Comparison of ENCODE assay signal across 12 cellular contexts in the genomic region with DNA sequence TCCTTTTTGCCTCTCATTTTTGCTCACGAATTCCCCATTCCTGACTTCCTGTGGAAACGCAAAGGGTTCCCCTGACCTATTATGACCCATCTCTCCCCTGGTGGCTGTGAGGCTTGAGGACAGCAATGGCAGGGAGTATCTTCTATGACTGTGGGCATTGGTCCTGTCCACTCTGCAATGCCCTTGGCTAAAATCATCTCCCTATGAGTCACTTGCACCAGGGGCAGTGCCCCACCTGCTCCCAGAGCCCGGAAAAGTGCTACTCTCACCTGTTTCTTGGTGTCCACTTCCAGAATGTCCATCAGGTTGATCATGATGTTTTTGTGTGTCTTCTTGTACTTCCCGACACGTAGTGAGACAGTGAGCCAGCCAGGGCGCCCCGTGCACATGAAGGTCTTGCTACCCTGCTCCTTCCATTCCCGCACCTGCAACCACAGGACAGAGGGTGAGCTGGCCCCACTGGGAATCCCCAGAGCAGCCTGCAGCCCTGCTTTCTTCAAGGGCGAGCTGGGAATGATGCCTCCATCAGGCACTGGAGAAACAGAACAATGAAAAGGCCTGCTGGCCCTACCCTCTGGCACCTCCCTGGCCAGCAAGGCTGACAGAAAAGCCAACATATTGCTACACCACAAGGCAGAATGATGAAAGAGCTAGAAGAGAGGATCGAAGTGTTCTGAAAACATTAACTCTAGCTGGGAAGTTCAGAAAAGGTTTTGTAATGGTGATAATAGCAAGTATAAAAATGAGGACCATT. TPM values are rescaled to one million over a fixed set of nuclear protein-coding genes. Genes with fewer than 3 reads are reported as not detected.
A peak's percentile ranks its signal among the peaks of the same experiment; 100 is the strongest.
DNase-seq lines count a peak whose midpoint lies in the region; ATAC-seq and TF ChIP-seq lines count a peak whose summit lies in the region.
"Had no signal": no experiment of that assay in that cellular context is flagged by ENCODE, and none has a peak within 500 bp of the region (broad histone marks: within the 10 kb centered on the region; RNA-seq: fewer than 3 reads in every experiment).

No MANE protein-coding gene starts in this region.

- H3K9me3 ChIP-seq in breast epithelium (no peaks in the 10 kb centered on the region), right lobe of liver (no peaks in the 10 kb centered on the region), upper lobe of right lung (no peaks in the 10 kb centered on the region), thyroid gland (no peaks in the 10 kb centered on the region)
- H3K9me3 ChIP-seq: MG63 had no signal

- intact Hi-C loops in Right ventricle myocardium inferior (cut with DNase I) (no loop called here), left cardiac atrium (cut with DNase I) (loop anchor here in 1 of 2 donors (10.0 kb wide), 1 partner anchor 61 kb away; no protein-coding TSS in a partner anchor), breast epithelium (cut with DNase I; ENCODE audit: low total_unique reads) (loop anchor here (5.0 kb wide), 1 partner anchor 311 kb away; no protein-coding TSS in a partner anchor), right lobe of liver (cut with DNase I) (no loop called here), upper lobe of right lung (cut with DNase I) (no loop called here), thyroid gland (cut with DNase I) (no loop called here)

- peak; percentile 62 for DNase-seq in Right ventricle myocardium inferior (ENCODE audit: missing footprints)
- no peak for DNase-seq in left cardiac atrium
- peak in 1 of 2 donors; percentile 47 for DNase-seq in breast epithelium (ENCODE audit: low spot score in 2 of 2)
- peak in 1 of 3 donors; percentile 73 for DNase-seq in right lobe of liver
- DNase-seq in upper lobe of right lung = no peak
- no peak for DNase-seq in activated CD4-positive, CD25-positive, alpha-beta regulatory T cell treated with anti-CD3 and anti-CD28 coated beads, Interleukin-2, amount 50 U/mL, for 72 hours
- DNase-seq in thyroid gland = no peak
- DNase-seq: activated naive CD8-positive, alpha-beta T cell treated with anti-CD3 and anti-CD28 coated beads, Interleukin-2, amount 10 ng/mL, durations not matched to agents 7 days and 5 days; AML-193; MG63 had no signal

- no peaks in the 10 kb centered on the region for H3K4me1 ChIP-seq in breast epithelium
- peaks cover 0 to 60% (median 23%) of the 10 kb centered on the region in 4 donors for H3K4me1 ChIP-seq in right lobe of liver
- peaks cover 16% of the 10 kb centered on the region for H3K4me1 ChIP-seq in upper lobe of right lung
- H3K4me1 ChIP-seq in thyroid gland = peaks cover 6 to 11% of the 10 kb centered on the region in 2 donors

- H3K27me3 ChIP-seq in breast epithelium (no peaks in the 10 kb centered on the region), right lobe of liver (no peaks in the 10 kb centered on the region), upper lobe of right lung (no peaks in the 10 kb centered on the region), thyroid gland (no peaks in the 10 kb centered on the region)
- H3K27me3 ChIP-seq: foreskin keratinocyte, MG63 had no signal

- no peak for TF ChIP-seq POLR2A in breast epithelium (IDR thresholded peaks at IDR 0.05)
- TF ChIP-seq POLR2A in right lobe of liver (IDR thresholded peaks at IDR 0.05) = no peak
- TF ChIP-seq POLR2A in thyroid gland (IDR thresholded peaks at IDR 0.05) = no peak

- WGBS in right lobe of liver (ENCODE audit: insufficient coverage, low coverage, low lambda C conversion rate, missing lambda C conversion rate) = 14% methylated on average over 6 of the region's 10 CpGs
- 88% methylated on average over 10 of the region's 10 CpGs for WGBS in thyroid gland, 2 donors

- H3K4me3 ChIP-seq in breast epithelium (peak overlapping the region in 2 of 3 donors; percentile 0 to 39), right lobe of liver (peak overlapping the region; percentile 96 to 99 (median 96)), upper lobe of right lung (peak overlapping the region; percentile 82), thyroid gland (replicated peaks in 1 of 3) (no peak overlapping the region)
- H3K4me3 ChIP-seq: MG63 had no signal

- H3K27ac ChIP-seq in breast epithelium = peak overlapping the region; percentile 78 to 84
- peak overlapping the region; percentile 66 to 89 (median 71) for H3K27ac ChIP-seq in right lobe of liver
- H3K27ac ChIP-seq in upper lobe of right lung = peak overlapping the region; percentile 36
- no peak overlapping the region for H3K27ac ChIP-seq in thyroid gland

- H3K36me3 ChIP-seq in breast epithelium = no peaks in the 10 kb centered on the region
- peaks cover 0 to 29% (median 8%) of the 10 kb centered on the region in 4 donors for H3K36me3 ChIP-seq in right lobe of liver
- peaks cover 10% of the 10 kb centered on the region for H3K36me3 ChIP-seq in upper lobe of right lung
- H3K36me3 ChIP-seq in thyroid gland = no peaks in the 10 kb centered on the region

- ATAC-seq in Right ventricle myocardium inferior = no peak
- no peak for ATAC-seq in left cardiac atrium
- ATAC-seq in right lobe of liver = peak; percentile 19 to 52 (median 28)
- ATAC-seq in upper lobe of right lung = peak; percentile 4
- no peak for ATAC-seq in GM21717 (IDR thresholded peaks at IDR 0.05; ENCODE audit: unreplicated experiment)
- ATAC-seq: foreskin keratinocyte had no signal

- TF ChIP-seq CTCF in breast epithelium (IDR thresholded peaks at IDR 0.05) (no peak), right lobe of liver (IDR thresholded peaks at IDR 0.05) (no peak), upper lobe of right lung (IDR thresholded peaks at IDR 0.05) (no peak), thyroid gland (IDR thresholded peaks at IDR 0.05) (no peak)

RNA-seq across cellular contexts. Expression of a gene that starts 3.5 kb away (rescaled TPM):
- total RNA-seq in Right ventricle myocardium inferior (12.0 TPM), left cardiac atrium (10 to 100 TPM; 54.7 to 55.4 TPM), breast epithelium (100 to 1,000 TPM; 149 to 230 (median 157) TPM), right lobe of liver (1,000 to 10,000 TPM in 1 of 6 experiments, 100 to 1,000 TPM in 5; 319 to 1,976 (median 596) TPM), upper lobe of right lung (749 TPM), thyroid gland (10 to 100 TPM; 22.4 to 82.2 (median 40.4) TPM)

Comparison
In these comparisons a context has a peak if more than half of its experiments do, and no peak if none do; other contexts are left out.
1. ATAC-seq: peak in right lobe of liver (4 of 4) and upper lobe of right lung (single experiment); none in Right ventricle myocardium inferior (single experiment), left cardiac atrium (0 of 2) and GM21717 (single experiment).
2. H3K27ac ChIP-seq: peak in breast epithelium (2 of 2), right lobe of liver (3 of 3) and upper lobe of right lung (single experiment); none in thyroid gland (0 of 3).
3. H3K4me3 ChIP-seq: peak in breast epithelium (2 of 3), right lobe of liver (3 of 3) and upper lobe of right lung (single experiment); none in thyroid gland (0 of 3).